In the genomic region with DNA sequence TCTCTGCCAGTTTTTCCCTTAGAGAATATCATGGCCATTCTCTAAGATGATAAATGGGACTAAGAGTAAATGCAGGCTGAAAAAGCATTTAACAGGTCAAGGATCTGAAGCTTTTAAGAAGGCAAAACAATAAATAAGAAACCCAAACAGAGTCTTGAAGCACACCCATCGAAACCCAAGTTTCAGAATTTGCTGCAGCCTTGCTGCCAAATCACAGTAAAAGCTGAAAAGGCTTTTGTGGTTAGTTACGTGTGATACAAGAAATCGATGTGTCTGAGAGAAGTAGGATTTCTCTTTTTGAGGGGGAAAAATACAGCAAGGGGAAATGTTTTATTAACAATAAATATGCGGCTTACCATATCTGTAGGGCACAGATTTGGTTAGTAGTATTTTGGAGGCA, we compare ENCODE assay signal across 16 cellular contexts.
"Had no signal": no experiment of that assay in that cellular context is flagged by ENCODE, and none has a peak within 500 bp of the region (broad histone marks: within the 10 kb centered on the region; RNA-seq: fewer than 3 reads in every experiment).

No MANE protein-coding gene starts in this region.

- H3K27me3 ChIP-seq: esophagus muscularis mucosa, gastrocnemius medialis, heart right ventricle, ovary had no signal

- H3K36me3 Mint-ChIP-seq: memory B cell had no signal

- H3K27ac Mint-ChIP-seq: effector memory CD8-positive, alpha-beta T cell; memory B cell; type B pancreatic cell had no signal

- H3K4me3 Mint-ChIP-seq: effector memory CD8-positive, alpha-beta T cell; memory B cell; neural crest cell; type B pancreatic cell had no signal

- H3K4me3 ChIP-seq: esophagus muscularis mucosa, gastrocnemius medialis, heart right ventricle, left ventricle myocardium inferior, lower lobe of right lung, ovary had no signal

- H3K9me3 ChIP-seq: esophagus muscularis mucosa, gastrocnemius medialis, heart right ventricle, left ventricle myocardium inferior, lower lobe of right lung, ovary had no signal

- H3K9me3 Mint-ChIP-seq: effector memory CD8-positive, alpha-beta T cell; memory B cell; neural crest cell had no signal

- ATAC-seq: effector memory CD8-positive, alpha-beta T cell; gastrocnemius medialis; heart right ventricle; lower lobe of right lung; naive thymus-derived CD4-positive, alpha-beta T cell; right cardiac atrium had no signal

- H3K27me3 Mint-ChIP-seq: type B pancreatic cell had no signal

- H3K36me3 ChIP-seq: esophagus muscularis mucosa, gastrocnemius medialis, heart right ventricle, left ventricle myocardium inferior, lower lobe of right lung, ovary had no signal

- H3K27ac ChIP-seq: epithelial cell of prostate, esophagus muscularis mucosa, gastrocnemius medialis, heart right ventricle, left ventricle myocardium inferior, lower lobe of right lung, ovary had no signal

- DNase-seq: effector memory CD8-positive, alpha-beta T cell; gastrocnemius medialis; heart right ventricle; left ventricle myocardium inferior; lower lobe of right lung; naive thymus-derived CD4-positive, alpha-beta T cell; ovary; right cardiac atrium; small intestine; stimulated activated CD4-positive, alpha-beta T cell treated with anti-CD3 and anti-CD28 coated beads, Interleukin-2, amount 100 ng/mL, for 48 hours; stimulated activated naive CD4-positive, alpha-beta T cell treated with Interleukin-2 at 50 U/mL for 16 hours had no signal
